ENCODE assay signal across 17 cellular contexts in the genomic region with DNA sequence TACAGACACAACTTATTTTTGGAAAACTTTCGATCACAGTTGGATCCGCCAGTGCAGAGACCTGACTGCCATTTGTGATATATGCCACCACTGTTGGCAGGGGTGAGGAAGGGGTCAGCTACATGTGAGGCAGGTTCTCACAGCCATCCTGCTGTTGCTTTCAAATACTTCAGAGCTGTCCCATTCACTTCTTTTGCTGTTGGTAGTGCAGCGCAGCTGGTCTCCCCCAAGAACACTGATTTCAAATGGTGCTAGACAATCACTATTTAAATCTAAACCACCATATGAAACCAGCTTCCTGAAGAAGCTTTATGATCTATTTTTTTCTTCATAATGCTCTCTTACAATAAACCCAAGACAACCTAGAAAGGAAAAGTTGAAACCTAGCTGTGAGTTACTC.
DNase-seq lines count a peak whose midpoint lies in the region; ATAC-seq and TF ChIP-seq lines count a peak whose summit lies in the region.
"Had no signal": no experiment of that assay in that cellular context is flagged by ENCODE, and none has a peak within 500 bp of the region (broad histone marks: within the 10 kb centered on the region; RNA-seq: fewer than 3 reads in every experiment).

No MANE protein-coding gene starts in this region.

- intact Hi-C loops in A673 (cut with micrococcal nuclease; ENCODE audit: unreplicated experiment) (no loop called here), Calu3 (cut with micrococcal nuclease; ENCODE audit: unreplicated experiment) (no loop called here), colonic mucosa (cut with DNase I) (no loop called here)

- H3K27me3 ChIP-seq in A673 (replicated peaks; ENCODE audit: insufficient read depth, low read depth, low read length, poor library complexity) (no peaks in the 10 kb centered on the region), colonic mucosa (no peaks in the 10 kb centered on the region)
- H3K27me3 ChIP-seq: esophagus muscularis mucosa, left lung had no signal

- H3K36me3 Mint-ChIP-seq in Calu3 (ENCODE audit: insufficient read depth, unreplicated experiment) (peaks cover 98% of the 10 kb centered on the region), T-helper 17 cell (ENCODE audit: low read depth) (peaks cover 25% of the 10 kb centered on the region), memory B cell (peaks cover 27% of the 10 kb centered on the region)

- TF ChIP-seq CTCF in A673 (conservative IDR thresholded peaks at IDR 0.05; ENCODE audit: low read depth, low read length) (no peak), Calu3 (IDR thresholded peaks at IDR 0.05; ENCODE audit: unreplicated experiment) (no peak), colonic mucosa (IDR thresholded peaks at IDR 0.05) (no peak)

- H3K4me3 ChIP-seq in A673 (ENCODE audit: low read depth, low read length, poor library complexity, severe bottlenecking) (no peak overlapping the region), colonic mucosa (no peak overlapping the region)
- H3K4me3 ChIP-seq: esophagus muscularis mucosa, left lung had no signal

- H3K4me3 Mint-ChIP-seq in Calu3 (ENCODE audit: low read depth, unreplicated experiment) (no peak overlapping the region), T-helper 17 cell (peak overlapping the region; percentile 19), memory B cell (no peak overlapping the region)
- H3K4me3 Mint-ChIP-seq: stimulated activated naive CD8-positive, alpha-beta T cell treated with anti-CD3 and anti-CD28 coated beads, Interleukin-15, amount 100 ng/mL, for 72 hours had no signal

- H3K9ac ChIP-seq in colonic mucosa (ENCODE audit: low read depth in 2 of 2, low read length in 2 of 2): no peak overlapping the region
- H3K9ac ChIP-seq: KMS-11 had no signal

- H3K4me1 ChIP-seq in A673 (ENCODE audit: insufficient read depth, low read length, poor library complexity, severe bottlenecking): peaks cover 76% of the 10 kb centered on the region
- H3K4me1 ChIP-seq in colonic mucosa: no peaks in the 10 kb centered on the region

- H3K9me3 ChIP-seq in A673 (ENCODE audit: low read depth, low read length, poor library complexity, severe bottlenecking) (no peaks in the 10 kb centered on the region), T-helper 17 cell (ENCODE audit: control insufficient read depth, low read length, poor library complexity, severe bottlenecking) (no peaks in the 10 kb centered on the region), colonic mucosa (no peaks in the 10 kb centered on the region)
- H3K9me3 ChIP-seq: esophagus muscularis mucosa, left lung had no signal

- H3K36me3 ChIP-seq in A673 (ENCODE audit: insufficient read depth, low read length, poor library complexity, severe bottlenecking) (peaks cover 71% of the 10 kb centered on the region), colonic mucosa (peaks cover 5% of the 10 kb centered on the region)

- DNase-seq in A673 (ENCODE audit: low spot score) (no peak), Calu3 (no peak), T-helper 17 cell (no peak), memory B cell (ENCODE audit: low spot score in 2 of 2) (no peak), ureter (ENCODE audit: low spot score) (no peak), colonic mucosa (no peak)
- DNase-seq: amygdala; left lung; NCI-H1048; NCI-H2107; NCI-H524 treated with DMSO at 0.1 percent for 48 hours; right cardiac atrium; SHP77 treated with DMSO at 0.1 percent for 48 hours; stimulated activated naive CD8-positive, alpha-beta T cell treated with anti-CD3 and anti-CD28 coated beads, Interleukin-15, amount 100 ng/mL, for 72 hours had no signal

- ATAC-seq in T-helper 17 cell: no peak
- no peak for ATAC-seq in memory B cell (ENCODE audit: low read depth)
- ATAC-seq in GM21717 (IDR thresholded peaks at IDR 0.05; ENCODE audit: unreplicated experiment): no peak
- ATAC-seq: left lung; right cardiac atrium; stimulated activated naive CD8-positive, alpha-beta T cell treated with anti-CD3 and anti-CD28 coated beads, Interleukin-15, amount 100 ng/mL, for 72 hours had no signal

- H3K27ac ChIP-seq in A673 (ENCODE audit: low read depth, low read length, poor library complexity, severe bottlenecking) (peak overlapping the region; percentile 62), colonic mucosa (no peak overlapping the region)
- H3K27ac ChIP-seq: esophagus muscularis mucosa, KMS-11, left lung had no signal

- peak overlapping the region; percentile 78 for H3K27ac Mint-ChIP-seq in Calu3 (ENCODE audit: unreplicated experiment)
- peak overlapping the region; percentile 97 for H3K27ac Mint-ChIP-seq in T-helper 17 cell
- H3K27ac Mint-ChIP-seq in memory B cell: peak overlapping the region; percentile 58

- H3K27me3 Mint-ChIP-seq in Calu3 (ENCODE audit: unreplicated experiment) (no peaks in the 10 kb centered on the region), T-helper 17 cell (no peaks in the 10 kb centered on the region), memory B cell (no peaks in the 10 kb centered on the region)
- H3K27me3 Mint-ChIP-seq: stimulated activated naive CD8-positive, alpha-beta T cell treated with anti-CD3 and anti-CD28 coated beads, Interleukin-15, amount 100 ng/mL, for 72 hours had no signal

- H3K4me1 Mint-ChIP-seq in Calu3 (ENCODE audit: low read depth, unreplicated experiment): peaks cover 71% of the 10 kb centered on the region
- peaks cover 54% of the 10 kb centered on the region for H3K4me1 Mint-ChIP-seq in T-helper 17 cell
- peaks cover 16% of the 10 kb centered on the region for H3K4me1 Mint-ChIP-seq in memory B cell

- BruUV-seq in A673 (replicated peaks; lab: Mats Ljungman, UMichigan) (no TSS peak), Calu3 (replicated peaks; lab: Mats Ljungman, UMichigan) (no TSS peak)

- H3K9me3 Mint-ChIP-seq in Calu3 (ENCODE audit: low read depth, unreplicated experiment): no peaks in the 10 kb centered on the region
- H3K9me3 Mint-ChIP-seq in memory B cell: no peaks in the 10 kb centered on the region
- H3K9me3 Mint-ChIP-seq: stimulated activated naive CD8-positive, alpha-beta T cell treated with anti-CD3 and anti-CD28 coated beads, Interleukin-15, amount 100 ng/mL, for 72 hours had no signal

- POLR2A ChIA-PET in A673 (lab: Charles Lee; ENCODE audit: low non-redundant PET): interaction anchor here (0.5 to 0.6 kb wide), 2 partner anchors 158 to 518 kb away, joined by 4 to 8 read pairs; no protein-coding TSS in a partner anchor

- CTCF ChIA-PET in A673 (lab: Charles Lee) (interaction anchor here (1.1 to 1.2 kb wide), 3 partner anchors 20 to 163 kb away, joined by 3 to 4 read pairs (median 3); no protein-coding TSS in a partner anchor), Calu3 (lab: Charles Lee) (no interaction called here)
